In genomic region chr4:124462954-124463828, GRCh38 we compare ENCODE assay signal across 14 cellular contexts.
DNase-seq lines count a peak whose midpoint lies in the region; ATAC-seq and TF ChIP-seq lines count a peak whose summit lies in the region.
"Had no signal": no experiment of that assay in that cellular context is flagged by ENCODE, and none has a peak within 500 bp of the region (broad histone marks: within the 10 kb centered on the region; RNA-seq: fewer than 3 reads in every experiment).

No MANE protein-coding gene starts in this region.

- H3K27ac ChIP-seq in lung (ENCODE audit: low read depth in 1 of 2, low read length in 1 of 2) (no peak overlapping the region), upper lobe of right lung (no peak overlapping the region)
- H3K27ac ChIP-seq: BLaER1 treated with 17β-estradiol and CSF1 and Interleukin-3, amounts not matched to agents 10 nM and 100 nM had no signal

- peaks cover 0 to 11% of the 10 kb centered on the region in 2 donors for H3K9me3 ChIP-seq in lung (ENCODE audit: control insufficient read depth in 2 of 2, insufficient read depth in 1 of 2, low read length in 1 of 2)
- peaks cover 6% of the 10 kb centered on the region for H3K9me3 ChIP-seq in upper lobe of right lung

- intact Hi-C loops in upper lobe of right lung (cut with DNase I), result no loop called here

- no peak for TF ChIP-seq EP300 in Ishikawa (IDR thresholded peaks at IDR 0.05; ENCODE audit: borderline replicate concordance)

- TF ChIP-seq CTCF in endothelial cell (IDR thresholded peaks at IDR 0.05; ENCODE audit: unreplicated experiment), result no peak
- TF ChIP-seq CTCF in lung (IDR thresholded peaks at IDR 0.05; ENCODE audit: control extremely low read depth, extremely low read depth), result no peak
- no peak for TF ChIP-seq CTCF in upper lobe of right lung (IDR thresholded peaks at IDR 0.05)
- no peak for TF ChIP-seq CTCF in glutamatergic neuron (IDR thresholded peaks at IDR 0.05; ENCODE audit: partially characterized antibody, unreplicated experiment)

- H3K4me1 Mint-ChIP-seq in endothelial cell (ENCODE audit: unreplicated experiment), result peaks cover 14% of the 10 kb centered on the region
- no peaks in the 10 kb centered on the region for H3K4me1 Mint-ChIP-seq in glutamatergic neuron (ENCODE audit: low read depth, unreplicated experiment)
- H3K4me1 Mint-ChIP-seq: B cell had no signal

- H3K4me3 Mint-ChIP-seq in endothelial cell (ENCODE audit: unreplicated experiment), result peak overlapping the region; percentile 79
- no peak overlapping the region for H3K4me3 Mint-ChIP-seq in glutamatergic neuron (ENCODE audit: unreplicated experiment)
- H3K4me3 Mint-ChIP-seq: B cell; CD8-positive, alpha-beta T cell had no signal

- H3K4me3 ChIP-seq in lung, result peak overlapping the region; percentile 13
- H3K4me3 ChIP-seq in upper lobe of right lung, result no peak overlapping the region
- H3K4me3 ChIP-seq: BLaER1 treated with 17β-estradiol and CSF1 and Interleukin-3, amounts not matched to agents 10 nM and 100 nM; HAP-1 had no signal

- H3K4me1 ChIP-seq in lung (ENCODE audit: control insufficient read depth in 2 of 2, insufficient read depth in 2 of 2, low read length in 2 of 2) (no peaks in the 10 kb centered on the region), upper lobe of right lung (no peaks in the 10 kb centered on the region)
- H3K4me1 ChIP-seq: BLaER1 treated with 17β-estradiol and CSF1 and Interleukin-3, amounts not matched to agents 10 nM and 100 nM had no signal

- H3K27ac Mint-ChIP-seq in endothelial cell (ENCODE audit: unreplicated experiment) (peak overlapping the region; percentile 5), glutamatergic neuron (ENCODE audit: unreplicated experiment) (no peak overlapping the region)
- H3K27ac Mint-ChIP-seq: B cell; CD8-positive, alpha-beta T cell had no signal

- WGBS in lung, 2 donors, result 94 to 98% methylated on average over 18 of the region's 18 CpGs

- no peak for ATAC-seq in lung (ENCODE audit: insufficient read depth, low FRiP score)
- peak; percentile 15 for ATAC-seq in upper lobe of right lung
- ATAC-seq in GM18873 (IDR thresholded peaks at IDR 0.05; ENCODE audit: low FRiP score, unreplicated experiment), result no peak
- ATAC-seq: CD8-positive, alpha-beta T cell had no signal

- peaks cover 8% of the 10 kb centered on the region for H3K9me3 Mint-ChIP-seq in endothelial cell (ENCODE audit: unreplicated experiment)
- peaks cover 1% of the 10 kb centered on the region for H3K9me3 Mint-ChIP-seq in glutamatergic neuron (ENCODE audit: unreplicated experiment)

- DNase-seq in endothelial cell (ENCODE audit: low spot score), result no peak
- no peak for DNase-seq in lung (ENCODE audit: low spot score)
- DNase-seq in upper lobe of right lung, result no peak
- no peak for DNase-seq in glutamatergic neuron
- no peak for DNase-seq in activated T-cell treated with anti-CD3 and anti-CD28 coated beads for 4 hours
- DNase-seq: Calu3; CD8-positive, alpha-beta T cell; DMS79 treated with DMSO at 0.1 percent for 48 hours; GF-D8 had no signal

- H3K36me3 ChIP-seq in lung (ENCODE audit: control insufficient read depth in 2 of 2, insufficient read depth in 2 of 2, low read length in 2 of 2) (no peaks in the 10 kb centered on the region), upper lobe of right lung (no peaks in the 10 kb centered on the region)
- H3K36me3 ChIP-seq: BLaER1 treated with 17β-estradiol and CSF1 and Interleukin-3, amounts not matched to agents 10 nM and 100 nM; HAP-1 had no signal

- H3K36me3 Mint-ChIP-seq in endothelial cell (ENCODE audit: low read depth, unreplicated experiment) (peaks cover 22% of the 10 kb centered on the region), glutamatergic neuron (ENCODE audit: unreplicated experiment) (peaks cover 3% of the 10 kb centered on the region)
- H3K36me3 Mint-ChIP-seq: CD8-positive, alpha-beta T cell had no signal

- no peaks in the 10 kb centered on the region for H3K27me3 ChIP-seq in lung (ENCODE audit: control insufficient read depth, insufficient read depth)
- H3K27me3 ChIP-seq in upper lobe of right lung, result no peaks in the 10 kb centered on the region
- H3K27me3 ChIP-seq: BLaER1 treated with 17β-estradiol and CSF1 and Interleukin-3, amounts not matched to agents 10 nM and 100 nM had no signal

- TF ChIP-seq RAD21 in Ishikawa (IDR thresholded peaks at IDR 0.05; ENCODE audit: low read depth), result no peak

- H3K27me3 Mint-ChIP-seq in endothelial cell (ENCODE audit: unreplicated experiment) (peaks cover 8% of the 10 kb centered on the region), glutamatergic neuron (ENCODE audit: unreplicated experiment) (peaks cover 2% of the 10 kb centered on the region)
- H3K27me3 Mint-ChIP-seq: B cell had no signal

TF ChIP-seq in Ishikawa, 13 proteins besides CTCF, POLR2A, EP300 and RAD21:
- no peak for TF ChIP-seq USF1 (IDR thresholded peaks at IDR 0.05)
- no peak for TF ChIP-seq MAX (IDR thresholded peaks at IDR 0.05)
- TF ChIP-seq TCF12 (IDR thresholded peaks at IDR 0.05; ENCODE audit: low read depth), result no peak
- TF ChIP-seq REST (IDR thresholded peaks at IDR 0.05; ENCODE audit: low read depth), result no peak
- TF ChIP-seq TAF1 (IDR thresholded peaks at IDR 0.05; ENCODE audit: low read depth), result no peak
- TF ChIP-seq ZBTB7A (IDR thresholded peaks at IDR 0.05; ENCODE audit: low read depth), result no peak
- peak; percentile 58 for TF ChIP-seq CEBPB (IDR thresholded peaks at IDR 0.05)
